ENCODE assay signal across 1 cellular context in the genomic region with DNA sequence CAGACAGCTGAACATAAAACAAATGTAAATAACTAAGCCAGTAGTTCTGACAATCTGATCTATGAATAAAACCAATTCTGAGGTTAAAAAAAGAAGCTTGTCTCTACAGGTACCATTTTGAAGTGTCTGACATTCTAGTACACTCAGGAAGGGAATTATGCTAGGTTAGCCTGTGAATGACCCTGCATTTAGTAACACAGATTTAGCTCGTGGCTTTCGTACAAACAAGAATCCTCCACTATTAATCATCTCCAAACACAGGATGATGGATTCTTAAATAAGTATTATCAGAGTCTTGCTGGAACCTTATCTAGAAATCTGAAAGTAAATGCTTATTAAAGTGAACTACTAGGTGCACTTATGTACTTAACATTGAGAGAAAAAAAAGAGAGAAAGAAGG.
TF ChIP-seq lines count a peak whose summit lies in the region.

No MANE protein-coding gene starts in this region.

TF ChIP-seq in HEK293T, 16 proteins besides CTCF, POLR2A, EP300 and RAD21 (continued from another document):
- TF ChIP-seq, protein P1, sequence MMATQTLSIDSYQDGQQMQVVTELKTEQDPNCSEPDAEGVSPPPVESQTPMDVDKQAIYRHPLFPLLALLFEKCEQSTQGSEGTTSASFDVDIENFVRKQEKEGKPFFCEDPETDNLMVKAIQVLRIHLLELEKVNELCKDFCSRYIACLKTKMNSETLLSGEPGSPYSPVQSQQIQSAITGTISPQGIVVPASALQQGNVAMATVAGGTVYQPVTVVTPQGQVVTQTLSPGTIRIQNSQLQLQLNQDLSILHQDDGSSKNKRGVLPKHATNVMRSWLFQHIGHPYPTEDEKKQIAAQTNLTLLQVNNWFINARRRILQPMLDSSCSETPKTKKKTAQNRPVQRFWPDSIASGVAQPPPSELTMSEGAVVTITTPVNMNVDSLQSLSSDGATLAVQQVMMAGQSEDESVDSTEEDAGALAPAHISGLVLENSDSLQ (IDR thresholded peaks at IDR 0.05) = peak; percentile 56; the same call in 1 of the 2 replicates
